ENCODE assay signal across 30 cellular contexts in genomic region chr1:228760962-228761361, GRCh38. TPM values are rescaled to one million over a fixed set of nuclear protein-coding genes. Genes with fewer than 3 reads are reported as not detected.
A peak's percentile ranks its signal among the peaks of the same experiment; 100 is the strongest.
DNase-seq lines count a peak whose midpoint lies in the region; ATAC-seq, FAIRE-seq and TF ChIP-seq lines count a peak whose summit lies in the region.
"Had no signal": no experiment of that assay in that cellular context is flagged by ENCODE, and none has a peak within 500 bp of the region (broad histone marks: within the 10 kb centered on the region; RNA-seq: fewer than 3 reads in every experiment).

No MANE protein-coding gene starts in this region.

- in situ Hi-C loops in HepG2 (cut with HindIII; ENCODE audit: extremely low pct_ligation_motif_present, low pct_unique_long_range_greater_than_20kb): no loop called here

- 30% methylated on average over 10 of the region's 10 CpGs for WGBS in HepG2 (ENCODE audit: low lambda C conversion rate)
- 81% methylated on average over 1 of the region's 10 CpGs for WGBS in right lobe of liver (ENCODE audit: insufficient coverage, low coverage, low lambda C conversion rate, missing lambda C conversion rate)

- H3K4me1 ChIP-seq in HepG2 (ENCODE audit: insufficient read depth, low read length) (peaks cover 50% of the 10 kb centered on the region), right lobe of liver (peaks cover 0 to 9% (median 0%) of the 10 kb centered on the region in 4 donors)
- H3K4me1 ChIP-seq: A549 had no signal

- TF ChIP-seq RAD21 in HepG2 (CRISPR knock-in tag; IDR thresholded peaks at IDR 0.05): no peak

- FAIRE-seq in HepG2 (lab: Jason Lieb, UNC): no peak
- FAIRE-seq: A204.1, A549, D721Med had no signal

- TF ChIP-seq CTCF in HepG2 (CRISPR knock-in tag; IDR thresholded peaks at IDR 0.05) (no peak), right lobe of liver (IDR thresholded peaks at IDR 0.05) (no peak)

- intact Hi-C loops in HepG2 (cut with micrococcal nuclease; ENCODE audit: unreplicated experiment) (loop anchor here (1.0 kb wide), 1 partner anchor 9 kb away; no protein-coding TSS in a partner anchor), right lobe of liver (cut with DNase I) (no loop called here)

- no peak for TF ChIP-seq EP300 in HepG2 (IDR thresholded peaks at IDR 0.05; ENCODE audit: low read depth in 2 of 2, low read length in 2 of 2)
- no peak for TF ChIP-seq EP300 in HepG2 (CRISPR knock-in tag; IDR thresholded peaks at IDR 0.05; ENCODE audit: borderline replicate concordance)

- TF ChIP-seq POLR2A in HepG2 (IDR thresholded peaks at IDR 0.05; ENCODE audit: insufficient read depth in 1 of 2, low read depth in 2 of 2, low read length in 2 of 2): no peak
- no peak for TF ChIP-seq POLR2A in right lobe of liver (IDR thresholded peaks at IDR 0.05)

- H3K79me2 ChIP-seq in HepG2 (ENCODE audit: insufficient read depth, low read length): no peaks in the 10 kb centered on the region

- H3K36me3 ChIP-seq in HepG2 (replicated peaks in 1 of 2; ENCODE audit: control insufficient read depth in 1 of 2, insufficient read depth in 2 of 2, low read length in 2 of 2): no peaks in the 10 kb centered on the region
- H3K36me3 ChIP-seq in right lobe of liver: no peaks in the 10 kb centered on the region
- H3K36me3 ChIP-seq: BE2C; BLaER1; BLaER1 treated with 17β-estradiol and CSF1 and Interleukin-3, amounts not matched to agents 10 nM and 100 nM had no signal

- H3K9me3 ChIP-seq in HepG2 (ENCODE audit: low read length) (no peaks in the 10 kb centered on the region), right lobe of liver (no peaks in the 10 kb centered on the region)
- H3K9me3 ChIP-seq: A549, BE2C, BLaER1, Caco-2 had no signal

- H3K27me3 ChIP-seq in HepG2 (ENCODE audit: control insufficient read depth in 1 of 2, insufficient read depth in 2 of 2, low read length in 2 of 2) (peaks cover 2 to 9% of the 10 kb centered on the region in 2 experiments; a peak in 3 of 5 replicates), right lobe of liver (no peaks in the 10 kb centered on the region)
- H3K27me3 ChIP-seq: BE2C; BLaER1; BLaER1 treated with 17β-estradiol and CSF1 and Interleukin-3, amounts not matched to agents 10 nM and 100 nM had no signal

- peak overlapping the region; percentile 7; the same call in 1 of the 2 replicates for H3K4me2 ChIP-seq in HepG2 (ENCODE audit: low read depth, low read length)
- H3K4me2 ChIP-seq: A549; BLaER1; BLaER1 treated with 17β-estradiol and CSF1 and Interleukin-3, amounts not matched to agents 10 nM and 100 nM had no signal

- H3K4me3 ChIP-seq in HepG2 (replicated peaks in 1 of 3; ENCODE audit: insufficient read depth in 1 of 3, low read depth in 2 of 3, low read length in 3 of 3) (no peak overlapping the region), right lobe of liver (no peak overlapping the region)
- H3K4me3 ChIP-seq: A549; BLaER1; BLaER1 treated with 17β-estradiol and CSF1 and Interleukin-3, amounts not matched to agents 10 nM and 100 nM had no signal

- H3K27ac ChIP-seq in HepG2 (ENCODE audit: extremely low read length, insufficient read depth, low read length) (no peak overlapping the region), right lobe of liver (no peak overlapping the region)
- H3K27ac ChIP-seq: 22Rv1; A549; BLaER1; BLaER1 treated with 17β-estradiol and CSF1 and Interleukin-3, amounts not matched to agents 10 nM and 100 nM; C4-2B had no signal

- H2AFZ ChIP-seq in HepG2 (ENCODE audit: low read length): no peak overlapping the region

- no TSS peak for BruUV-seq in HepG2 (replicated peaks; lab: Mats Ljungman, UMichigan)

- H4K20me1 ChIP-seq in HepG2 (ENCODE audit: insufficient read depth, low read length): no peaks in the 10 kb centered on the region
- H4K20me1 ChIP-seq: BLaER1; BLaER1 treated with 17β-estradiol and CSF1 and Interleukin-3, amounts not matched to agents 10 nM and 100 nM had no signal

- DNase-seq in HepG2 (ENCODE audit: low spot score) (peak; percentile 38), right lobe of liver (no peak)
- DNase-seq: 8988T; ACHN; AML-193; BE2C; C1 segment of cervical spinal cord; Caco-2; Calu3; CD4-positive, alpha-beta memory T cell; CD4-positive, alpha-beta T cell; CD4-positive, CD25-positive, alpha-beta regulatory T cell; CD8-positive, alpha-beta memory T cell; CD8-positive, alpha-beta T cell; COR-L47; DMS 273 treated with DMSO at 0.1 percent for 48 hours; DMS153; DMS53; DMS79; DMS79 treated with DMSO at 0.1 percent for 48 hours; DND-41; EL had no signal

- CTCF ChIA-PET in HepG2 (lab: Yijun Ruan, JAX; ENCODE audit: low intra/inter-chr PET ratio, low total read pairs): no interaction called here

- ATAC-seq in HepG2: peak; percentile 66
- no peak for ATAC-seq in right lobe of liver
- ATAC-seq: A549; CD8-positive, alpha-beta T cell had no signal

- POLR2A ChIA-PET in HepG2 (lab: Yijun Ruan, JAX): interaction anchor here (0.7 kb wide), 1 partner anchor 747 kb away, joined by 4 read pairs; no protein-coding TSS in a partner anchor

- H3K9ac ChIP-seq in HepG2 (ENCODE audit: insufficient read depth, low read depth, low read length): no peak overlapping the region
- H3K9ac ChIP-seq: BLaER1; BLaER1 treated with 17β-estradiol and CSF1 and Interleukin-3, amounts not matched to agents 10 nM and 100 nM had no signal

TF ChIP-seq in HepG2, 621 proteins besides CTCF, POLR2A, EP300 and RAD21 (continues in another document):
- TF ChIP-seq ETV6 (CRISPR knock-in tag; conservative IDR thresholded peaks at IDR 0.05) (no peak), HNF4A (CRISPR knock-in tag; IDR thresholded peaks at IDR 0.05) (peak; percentile 50), KAT8 (CRISPR knock-in tag; IDR thresholded peaks at IDR 0.05) (no peak), TRIM24 (CRISPR knock-in tag; IDR thresholded peaks at IDR 0.05) (no peak), GATAD2A (CRISPR knock-in tag; IDR thresholded peaks at IDR 0.05) (0 out of 2 replicates have a peak, but pooled peaks have one; percentile 14), ZNF589 (CRISPR knock-in tag; conservative IDR thresholded peaks at IDR 0.05) (no peak)
- TF ChIP-seq, protein P1, sequence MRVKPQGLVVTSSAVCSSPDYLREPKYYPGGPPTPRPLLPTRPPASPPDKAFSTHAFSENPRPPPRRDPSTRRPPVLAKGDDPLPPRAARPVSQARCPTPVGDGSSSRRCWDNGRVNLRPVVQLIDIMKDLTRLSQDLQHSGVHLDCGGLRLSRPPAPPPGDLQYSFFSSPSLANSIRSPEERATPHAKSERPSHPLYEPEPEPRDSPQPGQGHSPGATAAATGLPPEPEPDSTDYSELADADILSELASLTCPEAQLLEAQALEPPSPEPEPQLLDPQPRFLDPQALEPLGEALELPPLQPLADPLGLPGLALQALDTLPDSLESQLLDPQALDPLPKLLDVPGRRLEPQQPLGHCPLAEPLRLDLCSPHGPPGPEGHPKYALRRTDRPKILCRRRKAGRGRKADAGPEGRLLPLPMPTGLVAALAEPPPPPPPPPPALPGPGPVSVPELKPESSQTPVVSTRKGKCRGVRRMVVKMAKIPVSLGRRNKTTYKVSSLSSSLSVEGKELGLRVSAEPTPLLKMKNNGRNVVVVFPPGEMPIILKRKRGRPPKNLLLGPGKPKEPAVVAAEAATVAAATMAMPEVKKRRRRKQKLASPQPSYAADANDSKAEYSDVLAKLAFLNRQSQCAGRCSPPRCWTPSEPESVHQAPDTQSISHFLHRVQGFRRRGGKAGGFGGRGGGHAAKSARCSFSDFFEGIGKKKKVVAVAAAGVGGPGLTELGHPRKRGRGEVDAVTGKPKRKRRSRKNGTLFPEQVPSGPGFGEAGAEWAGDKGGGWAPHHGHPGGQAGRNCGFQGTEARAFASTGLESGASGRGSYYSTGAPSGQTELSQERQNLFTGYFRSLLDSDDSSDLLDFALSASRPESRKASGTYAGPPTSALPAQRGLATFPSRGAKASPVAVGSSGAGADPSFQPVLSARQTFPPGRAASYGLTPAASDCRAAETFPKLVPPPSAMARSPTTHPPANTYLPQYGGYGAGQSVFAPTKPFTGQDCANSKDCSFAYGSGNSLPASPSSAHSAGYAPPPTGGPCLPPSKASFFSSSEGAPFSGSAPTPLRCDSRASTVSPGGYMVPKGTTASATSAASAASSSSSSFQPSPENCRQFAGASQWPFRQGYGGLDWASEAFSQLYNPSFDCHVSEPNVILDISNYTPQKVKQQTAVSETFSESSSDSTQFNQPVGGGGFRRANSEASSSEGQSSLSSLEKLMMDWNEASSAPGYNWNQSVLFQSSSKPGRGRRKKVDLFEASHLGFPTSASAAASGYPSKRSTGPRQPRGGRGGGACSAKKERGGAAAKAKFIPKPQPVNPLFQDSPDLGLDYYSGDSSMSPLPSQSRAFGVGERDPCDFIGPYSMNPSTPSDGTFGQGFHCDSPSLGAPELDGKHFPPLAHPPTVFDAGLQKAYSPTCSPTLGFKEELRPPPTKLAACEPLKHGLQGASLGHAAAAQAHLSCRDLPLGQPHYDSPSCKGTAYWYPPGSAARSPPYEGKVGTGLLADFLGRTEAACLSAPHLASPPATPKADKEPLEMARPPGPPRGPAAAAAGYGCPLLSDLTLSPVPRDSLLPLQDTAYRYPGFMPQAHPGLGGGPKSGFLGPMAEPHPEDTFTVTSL (CRISPR knock-in tag; IDR thresholded peaks at IDR 0.05; ENCODE audit: borderline replicate concordance): peak; percentile 44; the same call in 1 of the 2 replicates

RNA-seq across cellular contexts. Expression of gene RHOU, which starts 25.7 kb away (rescaled TPM):
- total RNA-seq in HepG2 (2016; rRNA removed; fragmentation: Illumina TruSeq; extraction: Trizol) (18.5 and 23.6 TPM in 2 replicates), right lobe of liver (10 to 100 TPM; 16.6 to 22.2 (median 19.6) TPM)
- 3.3 and 4.3 TPM in 2 replicates for total RNA-seq in HepG2 (2016; cell fraction: cytosol; rRNA removed; fragmentation: Illumina TruSeq; extraction: Trizol; ENCODE audit: low read depth)
- total RNA-seq in HepG2 (2016; cell fraction: insoluble cytoplasmic fraction; rRNA removed; fragmentation: Illumina TruSeq; extraction: Trizol): 19.1 and 24.0 TPM in 2 replicates
- 14.7 and 15.0 TPM in 2 replicates for total RNA-seq in HepG2 (2016; cell fraction: membrane; rRNA removed; fragmentation: Illumina TruSeq; extraction: Trizol)
- total RNA-seq in HepG2 (2016; cell fraction: nucleus; rRNA removed; fragmentation: Illumina TruSeq; extraction: Trizol): 12.1 and 12.4 TPM in 2 replicates
- polyA plus RNA-seq in HepG2 (2011; rRNA removed): 11.9 and 14.7 TPM in 2 replicates
- 8.3 and 12.2 TPM in 2 replicates for polyA plus RNA-seq in HepG2 (2011; cell fraction: cytosol; rRNA removed)
- 6.9 and 11.2 TPM in 2 replicates for polyA plus RNA-seq in HepG2 (2011; cell fraction: nucleus; rRNA removed)
- polyA plus RNA-seq in HepG2 (2012): 22.4 and 26.2 TPM in 2 replicates
- 2.4 and 3.1 TPM in 2 replicates for polyA plus RNA-seq in HepG2 (2016; cell fraction: cytosol; fragmentation: Illumina TruSeq; extraction: Trizol; ENCODE audit: low read depth)
- 29.9 and 30.8 TPM in 2 replicates for polyA plus RNA-seq in HepG2 (2016; cell fraction: insoluble cytoplasmic fraction; fragmentation: Illumina TruSeq; extraction: Trizol; ENCODE audit: low read depth)
- 9.4 and 10.5 TPM in 2 replicates for polyA plus RNA-seq in HepG2 (2016; cell fraction: membrane; fragmentation: Illumina TruSeq; extraction: Trizol; ENCODE audit: low read depth)
- polyA plus RNA-seq in HepG2 (2016; cell fraction: nucleus; fragmentation: Illumina TruSeq; extraction: Trizol; ENCODE audit: insufficient read depth, low read depth): 22.5 and 23.1 TPM in 2 replicates
- 2.0 and 14.2 TPM in 2 replicates for polyA minus RNA-seq in HepG2 (2011; rRNA and poly(A)+ RNA removed; ENCODE audit: low replicate concordance)
- polyA minus RNA-seq in HepG2 (2011; cell fraction: cytosol; rRNA and poly(A)+ RNA removed): 15.8 and 19.7 TPM in 2 replicates
- 5.9 and 12.1 TPM in 2 replicates for polyA minus RNA-seq in HepG2 (2011; cell fraction: nucleus; rRNA and poly(A)+ RNA removed)
- total RNA-seq: B cell had no signal
